Comparison of ENCODE assay signal across 8 cellular contexts in genomic region chr1:9539829-9540550, GRCh38. TPM values are rescaled to one million over a fixed set of nuclear protein-coding genes. Genes with fewer than 3 reads are reported as not detected.
A peak's percentile ranks its signal among the peaks of the same experiment; 100 is the strongest.
DNase-seq lines count a peak whose midpoint lies in the region; ATAC-seq, FAIRE-seq and TF ChIP-seq lines count a peak whose summit lies in the region.

No MANE protein-coding gene starts in this region.

- H3K36me3 Mint-ChIP-seq in nephron (ENCODE audit: low read depth), result peaks cover 3% of the 10 kb centered on the region

- in situ Hi-C loops in ACHN (cut with HindIII; ENCODE audit: low pct_ligation_motif_present, low pct_unique_long_range_greater_than_20kb, low sequenced_read_pairs), result no loop called here

- ATAC-seq in HG02973 (IDR thresholded peaks at IDR 0.05; ENCODE audit: unreplicated experiment), result peak; percentile 36

- H3K27me3 ChIP-seq in suprapubic skin, result no peaks in the 10 kb centered on the region

- H3K27ac ChIP-seq in suprapubic skin, result peak overlapping the region; percentile 93

- H3K4me3 ChIP-seq in fibroblast of pulmonary artery (replicated peaks; ENCODE audit: low read depth, low read length) (peak overlapping the region; percentile 73), suprapubic skin (peak overlapping the region; percentile 80)

- no peak for TF ChIP-seq POLR2A in suprapubic skin (IDR thresholded peaks at IDR 0.05)

- peak overlapping the region in 1 of 3 experiments; percentile 80 for H3K27ac Mint-ChIP-seq in nephron

- no peaks in the 10 kb centered on the region for H3K9me3 Mint-ChIP-seq in nephron

- TF ChIP-seq CTCF in fibroblast of pulmonary artery (IDR thresholded peaks at IDR 0.05; ENCODE audit: low read length, missing control alignments) (no peak), nephron (IDR thresholded peaks at IDR 0.05; ENCODE audit: unreplicated experiment in 3 of 3) (peak in 1 of 3 experiments; percentile 8), suprapubic skin (IDR thresholded peaks at IDR 0.05) (no peak)

- peaks cover 4% of the 10 kb centered on the region for H3K27me3 Mint-ChIP-seq in nephron (ENCODE audit: low read depth)

- peaks cover 41% of the 10 kb centered on the region for H3K4me1 ChIP-seq in suprapubic skin

- no peaks in the 10 kb centered on the region for H3K36me3 ChIP-seq in suprapubic skin

- 48% methylated on average over 11 of the region's 61 CpGs for WGBS in suprapubic skin

- peak; percentile 60 for FAIRE-seq in GM18507 (lab: Jason Lieb, UNC)

- no peaks in the 10 kb centered on the region for H3K9me3 ChIP-seq in suprapubic skin

- H3K4me3 Mint-ChIP-seq in nephron, result peak overlapping the region; percentile 91 to 95 (median 94)

- TF ChIP-seq EP300 in suprapubic skin (IDR thresholded peaks at IDR 0.05), result no peak

- H3K4me1 Mint-ChIP-seq in nephron, result peaks cover 23% of the 10 kb centered on the region

- peak; percentile 60 for DNase-seq in ACHN
- peak; percentile 33 for DNase-seq in GM18507 (ENCODE audit: extremely low spot score, insufficient read length, low read depth)
- DNase-seq in NCI-H510A (lab: John Stamatoyannopoulos, UW), result peak; percentile 87
- DNase-seq in activated T-helper 1 cell treated with Interleukin-2 at 50 U/mL for 16 hours (ENCODE audit: low read depth), result peak; percentile 16
- peak; percentile 47 for DNase-seq in fibroblast of pulmonary artery (ENCODE audit: low read depth)
- DNase-seq in suprapubic skin (ENCODE audit: low spot score in 2 of 2), result peak in 1 of 2 donors; percentile 76

RNA-seq across cellular contexts. Expression of gene SLC25A33, which starts 0.7 kb away (rescaled TPM):
- total RNA-seq in suprapubic skin, result 1 to 10 TPM; 2.3 to 9.7 (median 5.3) TPM

RNA-seq across cellular contexts. Expression of gene TMEM201, which starts 48.7 kb away (rescaled TPM):
- total RNA-seq in suprapubic skin, result 10 to 100 TPM; 11.6 to 14.6 (median 11.9) TPM
